ENCODE assay signal across 22 cellular contexts in the genomic region with DNA sequence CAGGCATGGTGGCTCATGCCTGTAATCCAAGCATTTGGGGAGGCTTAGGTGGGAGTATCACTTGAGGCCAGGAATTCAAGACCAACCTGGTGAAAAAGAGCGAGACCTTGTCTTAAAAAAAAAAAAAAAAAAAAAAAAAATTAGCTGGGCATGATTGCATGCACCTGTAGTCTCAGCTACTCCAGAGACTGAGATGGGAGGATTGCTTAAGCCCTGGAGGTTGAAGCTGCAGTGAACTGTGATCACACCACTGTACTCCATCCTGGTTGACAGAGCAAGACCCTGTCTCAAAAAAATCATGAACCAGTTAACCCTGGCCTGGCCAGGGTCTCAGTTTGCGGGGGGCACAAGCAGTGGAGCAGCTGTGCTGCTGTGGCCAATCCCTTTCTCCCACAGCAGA. TPM values are rescaled to one million over a fixed set of nuclear protein-coding genes. Genes with fewer than 3 reads are reported as not detected.
DNase-seq lines count a peak whose midpoint lies in the region; ATAC-seq and TF ChIP-seq lines count a peak whose summit lies in the region.
"Had no signal": no experiment of that assay in that cellular context is flagged by ENCODE, and none has a peak within 500 bp of the region (broad histone marks: within the 10 kb centered on the region; RNA-seq: fewer than 3 reads in every experiment).

No MANE protein-coding gene starts in this region.

- 53% methylated on average over 2 of the region's 2 CpGs for WGBS in thymus
- WGBS in tibial nerve, 2 donors: 93 to 98% methylated on average over 2 of the region's 2 CpGs

- peaks cover 64% of the 10 kb centered on the region for H3K4me1 Mint-ChIP-seq in CD4-positive, alpha-beta T cell (ENCODE audit: low read depth)
- peaks cover 87% of the 10 kb centered on the region for H3K4me1 Mint-ChIP-seq in activated T-helper 1 cell treated with anti-CD3 and anti-CD28 coated beads, Interleukin-12 subunit alpha, Interleukin-12 subunit beta, Interleukin-2, Interleukin-4 antibody, amounts not matched to agents 30 ng/mL and 10 ng/mL and 1 ng/mL, durations not matched to agents 14 hours and 24 hours and 36 hours (ENCODE audit: low read depth)

- intact Hi-C loops in CD4-positive, alpha-beta T cell (cut with DNase I, micrococcal nuclease): no loop called here
- intact Hi-C loops in activated T-helper 1 cell treated with anti-CD3 and anti-CD28 coated beads, Interleukin-12 subunit alpha, Interleukin-12 subunit beta, Interleukin-2, Interleukin-4 antibody, amounts not matched to agents 30 ng/mL and 10 ng/mL and 1 ng/mL, durations not matched to agents 14 hours and 24 hours and 36 hours (cut with micrococcal nuclease): no loop called here

- no peak for TF ChIP-seq CTCF in CD4-positive, alpha-beta T cell (IDR thresholded peaks at IDR 0.05)
- no peak for TF ChIP-seq CTCF in HEK293 (tag by site-specific recombination; IDR thresholded peaks at IDR 0.05)
- TF ChIP-seq CTCF in tibial nerve (IDR thresholded peaks at IDR 0.05): no peak

- TF ChIP-seq POLR2A in tibial nerve (IDR thresholded peaks at IDR 0.05): no peak

- no peaks in the 10 kb centered on the region for H3K27me3 ChIP-seq in CD4-positive, alpha-beta T cell (ENCODE audit: control insufficient read depth, insufficient read depth, low read length)
- H3K27me3 ChIP-seq in thymus (ENCODE audit: control insufficient read depth, insufficient read depth) (no peaks in the 10 kb centered on the region), tibial nerve (no peaks in the 10 kb centered on the region)
- H3K27me3 ChIP-seq: BE2C had no signal

- no peak for ATAC-seq in CD4-positive, alpha-beta T cell (ENCODE audit: poor library complexity)
- ATAC-seq: A549, T-cell had no signal

- no peak overlapping the region for H3K27ac ChIP-seq in CD4-positive, alpha-beta T cell (ENCODE audit: low read depth, low read length)
- H3K27ac ChIP-seq in HEK293 (ENCODE audit: extremely low read depth, low read depth, low read length): no peak overlapping the region
- peak overlapping the region; percentile 82 for H3K27ac ChIP-seq in thymus (ENCODE audit: low read depth)
- no peak overlapping the region for H3K27ac ChIP-seq in tibial nerve
- H3K27ac ChIP-seq: A549, PC-9, SK-N-MC had no signal

- POLR2A ChIA-PET in CD4-positive, alpha-beta T cell (lab: Charles Lee): interaction anchor here (0.5 to 1.0 kb wide), 2 partner anchors 12 to 83 kb away, joined by 3 read pairs; partner anchors contain the start of gene WDR59
- POLR2A ChIA-PET in HEK293 (lab: Yijun Ruan, JAX): no interaction called here

- TF ChIP-seq EP300 in tibial nerve (IDR thresholded peaks at IDR 0.05): no peak

- H3K9me3 Mint-ChIP-seq in CD4-positive, alpha-beta T cell: no peaks in the 10 kb centered on the region
- H3K9me3 Mint-ChIP-seq in activated T-helper 1 cell treated with anti-CD3 and anti-CD28 coated beads, Interleukin-12 subunit alpha, Interleukin-12 subunit beta, Interleukin-2, Interleukin-4 antibody, amounts not matched to agents 30 ng/mL and 10 ng/mL and 1 ng/mL, durations not matched to agents 14 hours and 24 hours and 36 hours: no peaks in the 10 kb centered on the region
- H3K9me3 Mint-ChIP-seq: CD4-positive, alpha-beta memory T cell had no signal

- H3K4me3 ChIP-seq in HEK293 (ENCODE audit: low read depth, low read length) (no peak overlapping the region), thymus (ENCODE audit: low read length) (no peak overlapping the region), tibial nerve (no peak overlapping the region)
- H3K4me3 ChIP-seq: A549, PC-9, SK-N-MC had no signal

- H3K4me1 ChIP-seq in HEK293 (ENCODE audit: control insufficient read depth, insufficient read depth, low read length) (no peaks in the 10 kb centered on the region), thymus (ENCODE audit: control insufficient read depth, insufficient read depth, low read length) (peaks cover 69% of the 10 kb centered on the region), tibial nerve (peaks cover 0 to 12% (median 0%) of the 10 kb centered on the region in 4 donors)
- H3K4me1 ChIP-seq: BE2C had no signal

- H3K27me3 Mint-ChIP-seq in CD4-positive, alpha-beta T cell: no peaks in the 10 kb centered on the region
- H3K27me3 Mint-ChIP-seq in activated T-helper 1 cell treated with anti-CD3 and anti-CD28 coated beads, Interleukin-12 subunit alpha, Interleukin-12 subunit beta, Interleukin-2, Interleukin-4 antibody, amounts not matched to agents 30 ng/mL and 10 ng/mL and 1 ng/mL, durations not matched to agents 14 hours and 24 hours and 36 hours (ENCODE audit: insufficient read depth): no peaks in the 10 kb centered on the region
- H3K27me3 Mint-ChIP-seq: CD4-positive, alpha-beta memory T cell had no signal

- H3K9me3 ChIP-seq in CD4-positive, alpha-beta T cell (ENCODE audit: control insufficient read depth, low read length): no peaks in the 10 kb centered on the region
- H3K9me3 ChIP-seq in HEK293 (ENCODE audit: control insufficient read depth, insufficient read depth, low read depth, low read length) (no peaks in the 10 kb centered on the region), thymus (ENCODE audit: control insufficient read depth) (no peaks in the 10 kb centered on the region), tibial nerve (no peaks in the 10 kb centered on the region)
- H3K9me3 ChIP-seq: A549, BE2C had no signal

- peak overlapping the region; percentile 49 for H3K27ac Mint-ChIP-seq in CD4-positive, alpha-beta T cell
- H3K27ac Mint-ChIP-seq in activated T-helper 1 cell treated with anti-CD3 and anti-CD28 coated beads, Interleukin-12 subunit alpha, Interleukin-12 subunit beta, Interleukin-2, Interleukin-4 antibody, amounts not matched to agents 30 ng/mL and 10 ng/mL and 1 ng/mL, durations not matched to agents 14 hours and 24 hours and 36 hours: peak overlapping the region; percentile 40
- H3K27ac Mint-ChIP-seq: T-cell had no signal

- H3K36me3 ChIP-seq in HEK293 (ENCODE audit: control insufficient read depth in 2 of 2, insufficient read depth in 1 of 2, low read length in 2 of 2) (no peaks in the 10 kb centered on the region), thymus (ENCODE audit: control insufficient read depth, insufficient read depth) (no peaks in the 10 kb centered on the region), tibial nerve (no peaks in the 10 kb centered on the region)
- H3K36me3 ChIP-seq: BE2C had no signal

- H3K4me3 Mint-ChIP-seq in CD4-positive, alpha-beta T cell: no peak overlapping the region
- H3K4me3 Mint-ChIP-seq in activated T-helper 1 cell treated with anti-CD3 and anti-CD28 coated beads, Interleukin-12 subunit alpha, Interleukin-12 subunit beta, Interleukin-2, Interleukin-4 antibody, amounts not matched to agents 30 ng/mL and 10 ng/mL and 1 ng/mL, durations not matched to agents 14 hours and 24 hours and 36 hours: no peak overlapping the region
- H3K4me3 Mint-ChIP-seq: CD4-positive, alpha-beta memory T cell; T-cell had no signal

- CTCF ChIA-PET in CD4-positive, alpha-beta T cell (lab: Charles Lee): interaction anchor here (2.9 kb wide), 1 partner anchor 43 kb away, joined by 10 read pairs; no protein-coding TSS in a partner anchor
- CTCF ChIA-PET in HEK293 (lab: Yijun Ruan, JAX): interaction anchor here (1.0 to 1.3 kb wide), 2 partner anchors 29 to 43 kb away, joined by 3 to 4 read pairs; no protein-coding TSS in a partner anchor

- no peak for DNase-seq in CD4-positive, alpha-beta T cell
- no peak for DNase-seq in activated T-helper 1 cell treated with anti-CD3 and anti-CD28 coated beads, Interleukin-12 subunit alpha, Interleukin-12 subunit beta, Interleukin-2, Interleukin-4 antibody, amounts not matched to agents 30 ng/mL and 10 ng/mL and 1 ng/mL, durations not matched to agents 14 hours and 24 hours and 36 hours (ENCODE audit: low spot score)
- DNase-seq in tibial nerve (ENCODE audit: low spot score in 2 of 2) (no peak), SIG-M5 treated with dmso at 0.1 percent for 504 hours (lab: John Stamatoyannopoulos, UW; ENCODE audit: unreplicated experiment) (no peak), kidney glomerular epithelial cell (lab: John Stamatoyannopoulos, UW) (no peak)
- DNase-seq: BE2C; CD4-positive, alpha-beta memory T cell; NCI-H1092; NCI-H1436; NCI-H187 treated with DMSO at 0.1 percent for 48 hours; NCI-H2107; NCI-H446 treated with DMSO at 0.1 percent for 48 hours; NCI-H526 treated with DMSO at 0.1 percent for 48 hours; PC-9; RPMI8226; SHP77; T-cell had no signal

- no peaks in the 10 kb centered on the region for H3K36me3 Mint-ChIP-seq in CD4-positive, alpha-beta T cell (ENCODE audit: low read depth)
- peaks cover 25% of the 10 kb centered on the region for H3K36me3 Mint-ChIP-seq in activated T-helper 1 cell treated with anti-CD3 and anti-CD28 coated beads, Interleukin-12 subunit alpha, Interleukin-12 subunit beta, Interleukin-2, Interleukin-4 antibody, amounts not matched to agents 30 ng/mL and 10 ng/mL and 1 ng/mL, durations not matched to agents 14 hours and 24 hours and 36 hours (ENCODE audit: low read depth)
- H3K36me3 Mint-ChIP-seq: CD4-positive, alpha-beta memory T cell; T-cell had no signal

TF ChIP-seq in HEK293, 187 proteins besides CTCF, POLR2A, EP300 and RAD21 (continues in another document):
- TF ChIP-seq, protein P1, sequence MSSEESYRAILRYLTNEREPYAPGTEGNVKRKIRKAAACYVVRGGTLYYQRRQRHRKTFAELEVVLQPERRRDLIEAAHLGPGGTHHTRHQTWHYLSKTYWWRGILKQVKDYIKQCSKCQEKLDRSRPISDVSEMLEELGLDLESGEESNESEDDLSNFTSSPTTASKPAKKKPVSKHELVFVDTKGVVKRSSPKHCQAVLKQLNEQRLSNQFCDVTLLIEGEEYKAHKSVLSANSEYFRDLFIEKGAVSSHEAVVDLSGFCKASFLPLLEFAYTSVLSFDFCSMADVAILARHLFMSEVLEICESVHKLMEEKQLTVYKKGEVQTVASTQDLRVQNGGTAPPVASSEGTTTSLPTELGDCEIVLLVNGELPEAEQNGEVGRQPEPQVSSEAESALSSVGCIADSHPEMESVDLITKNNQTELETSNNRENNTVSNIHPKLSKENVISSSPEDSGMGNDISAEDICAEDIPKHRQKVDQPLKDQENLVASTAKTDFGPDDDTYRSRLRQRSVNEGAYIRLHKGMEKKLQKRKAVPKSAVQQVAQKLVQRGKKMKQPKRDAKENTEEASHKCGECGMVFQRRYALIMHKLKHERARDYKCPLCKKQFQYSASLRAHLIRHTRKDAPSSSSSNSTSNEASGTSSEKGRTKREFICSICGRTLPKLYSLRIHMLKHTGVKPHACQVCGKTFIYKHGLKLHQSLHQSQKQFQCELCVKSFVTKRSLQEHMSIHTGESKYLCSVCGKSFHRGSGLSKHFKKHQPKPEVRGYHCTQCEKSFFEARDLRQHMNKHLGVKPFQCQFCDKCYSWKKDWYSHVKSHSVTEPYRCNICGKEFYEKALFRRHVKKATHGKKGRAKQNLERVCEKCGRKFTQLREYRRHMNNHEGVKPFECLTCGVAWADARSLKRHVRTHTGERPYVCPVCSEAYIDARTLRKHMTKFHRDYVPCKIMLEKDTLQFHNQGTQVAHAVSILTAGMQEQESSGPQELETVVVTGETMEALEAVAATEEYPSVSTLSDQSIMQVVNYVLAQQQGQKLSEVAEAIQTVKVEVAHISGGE (tag by site-specific recombination; conservative IDR thresholded peaks at IDR 0.05; ENCODE audit: low read depth): no peak

RNA-seq across cellular contexts. Expression of gene LDHD, which starts 48.5 kb away (rescaled TPM):
- total RNA-seq in CD4-positive, alpha-beta T cell: not detected
- 0.20 and 0.26 TPM in 2 replicates for total RNA-seq in activated T-helper 1 cell treated with anti-CD3 and anti-CD28 coated beads, Interleukin-12 subunit alpha, Interleukin-12 subunit beta, Interleukin-2, Interleukin-4 antibody, amounts not matched to agents 30 ng/mL and 10 ng/mL and 1 ng/mL, durations not matched to agents 14 hours and 24 hours and 36 hours
- 1.6 TPM for polyA plus RNA-seq in thymus
- 10 to 100 TPM; 20.1 to 48.7 (median 27.7) TPM for total RNA-seq in tibial nerve
- total RNA-seq: Daoy had no signal

Comparison
In these comparisons a context has a peak if more than half of its experiments do, and no peak if none do; other contexts are left out.
1. RNA of gene LDHD, which starts 48.5 kb away (total RNA-seq): 20.1 to 48.7 TPM in tibial nerve; 0.20 to 0.26 TPM in activated T-helper 1 cell treated with anti-CD3 and anti-CD28 coated beads, Interleukin-12 subunit alpha, Interleukin-12 subunit beta, Interleukin-2, Interleukin-4 antibody, amounts not matched to agents 30 ng/mL and 10 ng/mL and 1 ng/mL, durations not matched to agents 14 hours and 24 hours and 36 hours and not detected in CD4-positive, alpha-beta T cell; every median in the first group is over 10 times any median in the second.